In genomic region chr5:164335837-164336236, GRCh38 we compare ENCODE assay signal across 13 cellular contexts.
DNase-seq lines count a peak whose midpoint lies in the region; ATAC-seq and TF ChIP-seq lines count a peak whose summit lies in the region.
"Had no signal": no experiment of that assay in that cellular context is flagged by ENCODE, and none has a peak within 500 bp of the region (broad histone marks: within the 10 kb centered on the region; RNA-seq: fewer than 3 reads in every experiment).

No MANE protein-coding gene starts in this region.

- H3K9me3 ChIP-seq in esophagus muscularis mucosa, result no peaks in the 10 kb centered on the region

- no peak overlapping the region for H3K4me3 ChIP-seq in AG10803 (ENCODE audit: low read length)
- no peak overlapping the region for H3K4me3 ChIP-seq in astrocyte of the spinal cord (ENCODE audit: low read depth, low read length)
- H3K4me3 ChIP-seq in kidney epithelial cell (ENCODE audit: low read depth, low read length), result no peak overlapping the region
- H3K4me3 ChIP-seq in esophagus muscularis mucosa, result no peak overlapping the region

- H3K4me1 ChIP-seq in esophagus muscularis mucosa, result peaks cover 0 to 5% (median 0%) of the 10 kb centered on the region in 4 donors

- no peaks in the 10 kb centered on the region for H3K27me3 ChIP-seq in kidney epithelial cell (ENCODE audit: control insufficient read depth, insufficient read depth, low read length)
- no peaks in the 10 kb centered on the region for H3K27me3 ChIP-seq in esophagus muscularis mucosa

- DNase-seq in AG10803 (ENCODE audit: low read depth) (peak; percentile 14), HPDE6-E6E7 (ENCODE audit: extremely low spot score) (peak; percentile 45), astrocyte of the spinal cord (ENCODE audit: low read depth, low spot score) (peak; percentile 69), kidney epithelial cell (ENCODE audit: low read depth) (peak; percentile 43), GOT3 (lab: John Stamatoyannopoulos, UW) (no peak), Right ventricle myocardium inferior (ENCODE audit: missing footprints) (no peak), GM19238 (ENCODE audit: insufficient read length, low spot score) (no peak), esophagus muscularis mucosa (ENCODE audit: extremely low spot score) (no peak)
- DNase-seq: activated CD4-positive, alpha-beta memory T cell treated with anti-CD3 and anti-CD28 coated beads, Interleukin-2, amount 10 ng/mL, durations not matched to agents 7 days and 5 days; activated naive CD4-positive, alpha-beta T cell; KG1; small intestine; T-helper 17 cell had no signal

- intact Hi-C loops in Right ventricle myocardium inferior (cut with DNase I), result no loop called here
- intact Hi-C loops in esophagus muscularis mucosa (cut with DNase I), result no loop called here

- no peak for TF ChIP-seq POLR2A in esophagus muscularis mucosa (IDR thresholded peaks at IDR 0.05; ENCODE audit: low read depth)

- no peak for TF ChIP-seq EP300 in esophagus muscularis mucosa (IDR thresholded peaks at IDR 0.05)

- H3K36me3 ChIP-seq in kidney epithelial cell (ENCODE audit: control insufficient read depth, insufficient read depth, low read length) (no peaks in the 10 kb centered on the region), esophagus muscularis mucosa (no peaks in the 10 kb centered on the region)

- TF ChIP-seq CTCF in AG10803 (conservative IDR thresholded peaks at IDR 0.05; ENCODE audit: low read length) (no peak), astrocyte of the spinal cord (IDR thresholded peaks at IDR 0.05; ENCODE audit: low read depth, low read length) (no peak), kidney epithelial cell (IDR thresholded peaks at IDR 0.05; ENCODE audit: insufficient read depth, low read length, poor library complexity, severe bottlenecking) (no peak), esophagus muscularis mucosa (IDR thresholded peaks at IDR 0.05) (no peak)

- in situ Hi-C loops in astrocyte of the spinal cord (cut with HindIII; ENCODE audit: low sequenced_read_pairs), result no loop called here

- no peak overlapping the region for H3K27ac ChIP-seq in esophagus muscularis mucosa (replicated peaks in 1 of 4)

- ATAC-seq in Right ventricle myocardium inferior, result no peak
- ATAC-seq: T-helper 17 cell had no signal

- 54% methylated on average over 1 of the region's 1 CpG for WGBS in esophagus muscularis mucosa

Comparison
In these comparisons a context has a peak if more than half of its experiments do, and no peak if none do; other contexts are left out.
1. DNase-seq: peak in AG10803 (single experiment), HPDE6-E6E7 (single experiment), astrocyte of the spinal cord (single experiment) and kidney epithelial cell (single experiment); none in GOT3 (single experiment), Right ventricle myocardium inferior (single experiment), GM19238 (single experiment) and esophagus muscularis mucosa (single experiment).